ENCODE assay signal across 1 cellular context in the genomic region with DNA sequence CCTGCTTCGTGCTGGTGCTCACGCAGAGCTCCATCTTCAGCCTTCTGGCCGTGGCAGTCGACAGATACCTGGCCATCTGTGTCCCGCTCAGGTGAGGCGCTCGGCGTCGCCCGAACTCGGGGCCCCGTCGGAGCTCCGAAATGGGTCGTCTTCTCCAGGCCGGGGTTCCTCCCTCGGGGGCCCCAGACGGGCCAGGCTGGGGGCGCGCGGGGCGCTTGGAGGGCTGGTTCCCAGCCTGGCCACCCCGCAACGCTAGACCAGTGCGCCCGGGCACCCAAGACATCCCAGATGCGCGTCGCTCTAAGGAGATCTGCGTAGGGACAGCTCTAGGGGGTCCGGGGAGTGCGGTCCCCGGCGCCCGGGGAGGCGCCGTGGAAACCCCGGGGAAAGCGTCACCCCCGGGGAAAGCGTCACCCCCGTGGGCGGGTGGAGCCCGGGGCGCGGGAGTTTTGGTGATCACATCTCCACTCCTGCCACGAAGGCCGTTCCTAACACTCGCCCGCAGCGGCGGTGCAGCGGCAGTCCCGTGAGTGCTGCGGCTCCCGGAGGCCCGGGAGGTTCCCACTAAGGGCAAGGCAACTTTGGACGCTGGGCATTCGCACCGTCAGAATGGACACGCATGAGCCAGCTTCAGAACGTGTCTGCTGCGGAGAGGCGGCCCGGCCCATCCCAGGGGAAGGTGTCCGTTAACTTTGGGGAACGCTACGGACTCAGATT.
TF ChIP-seq lines count a peak whose summit lies in the region.

No MANE protein-coding gene starts in this region.

TF ChIP-seq in HepG2, 621 proteins besides CTCF, POLR2A, EP300 and RAD21 (continued from another document and continues in another):
- TF ChIP-seq, protein P1, sequence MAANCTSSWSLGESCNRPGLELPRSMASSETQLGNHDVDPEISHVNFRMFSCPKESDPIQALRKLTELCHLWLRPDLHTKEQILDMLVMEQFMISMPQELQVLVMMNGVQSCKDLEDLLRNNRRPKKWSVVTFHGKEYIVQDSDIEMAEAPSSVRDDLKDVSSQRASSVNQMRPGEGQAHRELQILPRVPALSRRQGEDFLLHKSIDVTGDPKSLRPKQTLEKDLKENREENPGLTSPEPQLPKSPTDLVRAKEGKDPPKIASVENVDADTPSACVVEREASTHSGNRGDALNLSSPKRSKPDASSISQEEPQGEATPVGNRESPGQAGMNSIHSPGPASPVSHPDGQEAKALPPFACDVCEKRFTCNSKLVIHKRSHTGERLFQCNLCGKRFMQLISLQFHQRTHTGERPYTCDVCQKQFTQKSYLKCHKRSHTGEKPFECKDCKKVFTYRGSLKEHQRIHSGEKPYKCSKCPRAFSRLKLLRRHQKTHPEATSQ (CRISPR knock-in tag; IDR thresholded peaks at IDR 0.05; ENCODE audit: borderline replicate concordance) = no peak
- TF ChIP-seq MAFG (CRISPR knock-in tag; IDR thresholded peaks at IDR 0.05) = no peak
- TF ChIP-seq, protein P2, sequence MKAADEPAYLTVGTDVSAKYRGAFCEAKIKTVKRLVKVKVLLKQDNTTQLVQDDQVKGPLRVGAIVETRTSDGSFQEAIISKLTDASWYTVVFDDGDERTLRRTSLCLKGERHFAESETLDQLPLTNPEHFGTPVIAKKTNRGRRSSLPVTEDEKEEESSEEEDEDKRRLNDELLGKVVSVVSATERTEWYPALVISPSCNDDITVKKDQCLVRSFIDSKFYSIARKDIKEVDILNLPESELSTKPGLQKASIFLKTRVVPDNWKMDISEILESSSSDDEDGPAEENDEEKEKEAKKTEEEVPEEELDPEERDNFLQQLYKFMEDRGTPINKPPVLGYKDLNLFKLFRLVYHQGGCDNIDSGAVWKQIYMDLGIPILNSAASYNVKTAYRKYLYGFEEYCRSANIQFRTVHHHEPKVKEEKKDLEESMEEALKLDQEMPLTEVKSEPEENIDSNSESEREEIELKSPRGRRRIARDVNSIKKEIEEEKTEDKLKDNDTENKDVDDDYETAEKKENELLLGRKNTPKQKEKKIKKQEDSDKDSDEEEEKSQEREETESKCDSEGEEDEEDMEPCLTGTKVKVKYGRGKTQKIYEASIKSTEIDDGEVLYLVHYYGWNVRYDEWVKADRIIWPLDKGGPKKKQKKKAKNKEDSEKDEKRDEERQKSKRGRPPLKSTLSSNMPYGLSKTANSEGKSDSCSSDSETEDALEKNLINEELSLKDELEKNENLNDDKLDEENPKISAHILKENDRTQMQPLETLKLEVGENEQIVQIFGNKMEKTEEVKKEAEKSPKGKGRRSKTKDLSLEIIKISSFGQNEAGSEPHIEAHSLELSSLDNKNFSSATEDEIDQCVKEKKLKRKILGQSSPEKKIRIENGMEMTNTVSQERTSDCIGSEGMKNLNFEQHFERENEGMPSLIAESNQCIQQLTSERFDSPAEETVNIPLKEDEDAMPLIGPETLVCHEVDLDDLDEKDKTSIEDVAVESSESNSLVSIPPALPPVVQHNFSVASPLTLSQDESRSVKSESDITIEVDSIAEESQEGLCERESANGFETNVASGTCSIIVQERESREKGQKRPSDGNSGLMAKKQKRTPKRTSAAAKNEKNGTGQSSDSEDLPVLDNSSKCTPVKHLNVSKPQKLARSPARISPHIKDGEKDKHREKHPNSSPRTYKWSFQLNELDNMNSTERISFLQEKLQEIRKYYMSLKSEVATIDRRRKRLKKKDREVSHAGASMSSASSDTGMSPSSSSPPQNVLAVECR (CRISPR knock-in tag; IDR thresholded peaks at IDR 0.05; ENCODE audit: borderline replicate concordance) = no peak
- no peak for TF ChIP-seq ZNF30 (CRISPR knock-in tag; IDR thresholded peaks at IDR 0.05)
- TF ChIP-seq, protein P3, sequence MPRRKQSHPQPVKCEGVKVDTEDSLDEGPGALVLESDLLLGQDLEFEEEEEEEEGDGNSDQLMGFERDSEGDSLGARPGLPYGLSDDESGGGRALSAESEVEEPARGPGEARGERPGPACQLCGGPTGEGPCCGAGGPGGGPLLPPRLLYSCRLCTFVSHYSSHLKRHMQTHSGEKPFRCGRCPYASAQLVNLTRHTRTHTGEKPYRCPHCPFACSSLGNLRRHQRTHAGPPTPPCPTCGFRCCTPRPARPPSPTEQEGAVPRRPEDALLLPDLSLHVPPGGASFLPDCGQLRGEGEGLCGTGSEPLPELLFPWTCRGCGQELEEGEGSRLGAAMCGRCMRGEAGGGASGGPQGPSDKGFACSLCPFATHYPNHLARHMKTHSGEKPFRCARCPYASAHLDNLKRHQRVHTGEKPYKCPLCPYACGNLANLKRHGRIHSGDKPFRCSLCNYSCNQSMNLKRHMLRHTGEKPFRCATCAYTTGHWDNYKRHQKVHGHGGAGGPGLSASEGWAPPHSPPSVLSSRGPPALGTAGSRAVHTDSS (CRISPR knock-in tag; conservative IDR thresholded peaks at IDR 0.05) = no peak
- TF ChIP-seq, protein P4, sequence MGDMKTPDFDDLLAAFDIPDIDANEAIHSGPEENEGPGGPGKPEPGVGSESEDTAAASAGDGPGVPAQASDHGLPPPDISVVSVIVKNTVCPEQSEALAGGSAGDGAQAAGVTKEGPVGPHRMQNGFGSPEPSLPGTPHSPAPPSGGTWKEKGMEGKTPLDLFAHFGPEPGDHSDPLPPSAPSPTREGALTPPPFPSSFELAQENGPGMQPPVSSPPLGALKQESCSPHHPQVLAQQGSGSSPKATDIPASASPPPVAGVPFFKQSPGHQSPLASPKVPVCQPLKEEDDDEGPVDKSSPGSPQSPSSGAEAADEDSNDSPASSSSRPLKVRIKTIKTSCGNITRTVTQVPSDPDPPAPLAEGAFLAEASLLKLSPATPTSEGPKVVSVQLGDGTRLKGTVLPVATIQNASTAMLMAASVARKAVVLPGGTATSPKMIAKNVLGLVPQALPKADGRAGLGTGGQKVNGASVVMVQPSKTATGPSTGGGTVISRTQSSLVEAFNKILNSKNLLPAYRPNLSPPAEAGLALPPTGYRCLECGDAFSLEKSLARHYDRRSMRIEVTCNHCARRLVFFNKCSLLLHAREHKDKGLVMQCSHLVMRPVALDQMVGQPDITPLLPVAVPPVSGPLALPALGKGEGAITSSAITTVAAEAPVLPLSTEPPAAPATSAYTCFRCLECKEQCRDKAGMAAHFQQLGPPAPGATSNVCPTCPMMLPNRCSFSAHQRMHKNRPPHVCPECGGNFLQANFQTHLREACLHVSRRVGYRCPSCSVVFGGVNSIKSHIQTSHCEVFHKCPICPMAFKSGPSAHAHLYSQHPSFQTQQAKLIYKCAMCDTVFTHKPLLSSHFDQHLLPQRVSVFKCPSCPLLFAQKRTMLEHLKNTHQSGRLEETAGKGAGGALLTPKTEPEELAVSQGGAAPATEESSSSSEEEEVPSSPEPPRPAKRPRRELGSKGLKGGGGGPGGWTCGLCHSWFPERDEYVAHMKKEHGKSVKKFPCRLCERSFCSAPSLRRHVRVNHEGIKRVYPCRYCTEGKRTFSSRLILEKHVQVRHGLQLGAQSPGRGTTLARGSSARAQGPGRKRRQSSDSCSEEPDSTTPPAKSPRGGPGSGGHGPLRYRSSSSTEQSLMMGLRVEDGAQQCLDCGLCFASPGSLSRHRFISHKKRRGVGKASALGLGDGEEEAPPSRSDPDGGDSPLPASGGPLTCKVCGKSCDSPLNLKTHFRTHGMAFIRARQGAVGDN (CRISPR knock-in tag; IDR thresholded peaks at IDR 0.05) = peak; percentile 83; the same call in 1 of the 2 replicates
- no peak for TF ChIP-seq WIZ (CRISPR knock-in tag; IDR thresholded peaks at IDR 0.05)
- TF ChIP-seq ZNF432 (CRISPR knock-in tag; IDR thresholded peaks at IDR 0.05; ENCODE audit: borderline replicate concordance) = no peak
- peak; percentile 8; the same call in 1 of the 2 replicates for TF ChIP-seq ARHGAP35 (CRISPR knock-in tag; IDR thresholded peaks at IDR 0.05; ENCODE audit: borderline replicate concordance)
- TF ChIP-seq ZNF703 (CRISPR knock-in tag; IDR thresholded peaks at IDR 0.05; ENCODE audit: borderline replicate concordance) = 0 out of 2 replicates have a peak, but pooled peaks have one; percentile 29
- TF ChIP-seq, protein P5, sequence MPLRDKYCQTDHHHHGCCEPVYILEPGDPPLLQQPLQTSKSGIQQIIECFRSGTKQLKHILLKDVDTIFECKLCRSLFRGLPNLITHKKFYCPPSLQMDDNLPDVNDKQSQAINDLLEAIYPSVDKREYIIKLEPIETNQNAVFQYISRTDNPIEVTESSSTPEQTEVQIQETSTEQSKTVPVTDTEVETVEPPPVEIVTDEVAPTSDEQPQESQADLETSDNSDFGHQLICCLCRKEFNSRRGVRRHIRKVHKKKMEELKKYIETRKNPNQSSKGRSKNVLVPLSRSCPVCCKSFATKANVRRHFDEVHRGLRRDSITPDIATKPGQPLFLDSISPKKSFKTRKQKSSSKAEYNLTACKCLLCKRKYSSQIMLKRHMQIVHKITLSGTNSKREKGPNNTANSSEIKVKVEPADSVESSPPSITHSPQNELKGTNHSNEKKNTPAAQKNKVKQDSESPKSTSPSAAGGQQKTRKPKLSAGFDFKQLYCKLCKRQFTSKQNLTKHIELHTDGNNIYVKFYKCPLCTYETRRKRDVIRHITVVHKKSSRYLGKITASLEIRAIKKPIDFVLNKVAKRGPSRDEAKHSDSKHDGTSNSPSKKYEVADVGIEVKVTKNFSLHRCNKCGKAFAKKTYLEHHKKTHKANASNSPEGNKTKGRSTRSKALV (CRISPR knock-in tag; IDR thresholded peaks at IDR 0.05) = peak; percentile 63; the same call in 1 of the 2 replicates
- TF ChIP-seq, protein P6, sequence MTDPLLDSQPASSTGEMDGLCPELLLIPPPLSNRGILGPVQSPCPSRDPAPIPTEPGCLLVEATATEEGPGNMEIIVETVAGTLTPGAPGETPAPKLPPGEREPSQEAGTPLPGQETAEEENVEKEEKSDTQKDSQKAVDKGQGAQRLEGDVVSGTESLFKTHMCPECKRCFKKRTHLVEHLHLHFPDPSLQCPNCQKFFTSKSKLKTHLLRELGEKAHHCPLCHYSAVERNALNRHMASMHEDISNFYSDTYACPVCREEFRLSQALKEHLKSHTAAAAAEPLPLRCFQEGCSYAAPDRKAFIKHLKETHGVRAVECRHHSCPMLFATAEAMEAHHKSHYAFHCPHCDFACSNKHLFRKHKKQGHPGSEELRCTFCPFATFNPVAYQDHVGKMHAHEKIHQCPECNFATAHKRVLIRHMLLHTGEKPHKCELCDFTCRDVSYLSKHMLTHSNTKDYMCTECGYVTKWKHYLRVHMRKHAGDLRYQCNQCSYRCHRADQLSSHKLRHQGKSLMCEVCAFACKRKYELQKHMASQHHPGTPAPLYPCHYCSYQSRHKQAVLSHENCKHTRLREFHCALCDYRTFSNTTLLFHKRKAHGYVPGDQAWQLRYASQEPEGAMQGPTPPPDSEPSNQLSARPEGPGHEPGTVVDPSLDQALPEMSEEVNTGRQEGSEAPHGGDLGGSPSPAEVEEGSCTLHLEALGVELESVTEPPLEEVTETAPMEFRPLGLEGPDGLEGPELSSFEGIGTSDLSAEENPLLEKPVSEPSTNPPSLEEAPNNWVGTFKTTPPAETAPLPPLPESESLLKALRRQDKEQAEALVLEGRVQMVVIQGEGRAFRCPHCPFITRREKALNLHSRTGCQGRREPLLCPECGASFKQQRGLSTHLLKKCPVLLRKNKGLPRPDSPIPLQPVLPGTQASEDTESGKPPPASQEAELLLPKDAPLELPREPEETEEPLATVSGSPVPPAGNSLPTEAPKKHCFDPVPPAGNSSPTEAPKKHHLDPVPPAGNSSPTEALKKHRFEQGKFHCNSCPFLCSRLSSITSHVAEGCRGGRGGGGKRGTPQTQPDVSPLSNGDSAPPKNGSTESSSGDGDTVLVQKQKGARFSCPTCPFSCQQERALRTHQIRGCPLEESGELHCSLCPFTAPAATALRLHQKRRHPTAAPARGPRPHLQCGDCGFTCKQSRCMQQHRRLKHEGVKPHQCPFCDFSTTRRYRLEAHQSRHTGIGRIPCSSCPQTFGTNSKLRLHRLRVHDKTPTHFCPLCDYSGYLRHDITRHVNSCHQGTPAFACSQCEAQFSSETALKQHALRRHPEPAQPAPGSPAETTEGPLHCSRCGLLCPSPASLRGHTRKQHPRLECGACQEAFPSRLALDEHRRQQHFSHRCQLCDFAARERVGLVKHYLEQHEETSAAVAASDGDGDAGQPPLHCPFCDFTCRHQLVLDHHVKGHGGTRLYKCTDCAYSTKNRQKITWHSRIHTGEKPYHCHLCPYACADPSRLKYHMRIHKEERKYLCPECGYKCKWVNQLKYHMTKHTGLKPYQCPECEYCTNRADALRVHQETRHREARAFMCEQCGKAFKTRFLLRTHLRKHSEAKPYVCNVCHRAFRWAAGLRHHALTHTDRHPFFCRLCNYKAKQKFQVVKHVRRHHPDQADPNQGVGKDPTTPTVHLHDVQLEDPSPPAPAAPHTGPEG (CRISPR knock-in tag; IDR thresholded peaks at IDR 0.05) = no peak
- TF ChIP-seq, protein P7, sequence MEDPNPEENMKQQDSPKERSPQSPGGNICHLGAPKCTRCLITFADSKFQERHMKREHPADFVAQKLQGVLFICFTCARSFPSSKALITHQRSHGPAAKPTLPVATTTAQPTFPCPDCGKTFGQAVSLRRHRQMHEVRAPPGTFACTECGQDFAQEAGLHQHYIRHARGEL (CRISPR knock-in tag; IDR thresholded peaks at IDR 0.05) = no peak
- no peak for TF ChIP-seq ATAD3A (CRISPR knock-in tag; IDR thresholded peaks at IDR 0.05)
- 0 out of 2 replicates have a peak, but pooled peaks have one; percentile 16 for TF ChIP-seq HDAC1 (CRISPR knock-in tag; IDR thresholded peaks at IDR 0.05)
- peak; percentile 27; the same call in 1 of the 2 replicates for TF ChIP-seq RXRA (CRISPR knock-in tag; IDR thresholded peaks at IDR 0.05)
- TF ChIP-seq ZNF441 (CRISPR knock-in tag; IDR thresholded peaks at IDR 0.05; ENCODE audit: borderline replicate concordance) = 0 out of 2 replicates have a peak, but pooled peaks have one; percentile 25
- TF ChIP-seq, protein P8, sequence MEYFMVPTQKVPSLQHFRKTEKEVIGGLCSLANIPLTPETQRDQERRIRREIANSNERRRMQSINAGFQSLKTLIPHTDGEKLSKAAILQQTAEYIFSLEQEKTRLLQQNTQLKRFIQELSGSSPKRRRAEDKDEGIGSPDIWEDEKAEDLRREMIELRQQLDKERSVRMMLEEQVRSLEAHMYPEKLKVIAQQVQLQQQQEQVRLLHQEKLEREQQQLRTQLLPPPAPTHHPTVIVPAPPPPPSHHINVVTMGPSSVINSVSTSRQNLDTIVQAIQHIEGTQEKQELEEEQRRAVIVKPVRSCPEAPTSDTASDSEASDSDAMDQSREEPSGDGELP (IDR thresholded peaks at IDR 0.05; ENCODE audit: borderline replicate concordance, low read depth) = no peak
- TF ChIP-seq PAWR (CRISPR knock-in tag; IDR thresholded peaks at IDR 0.05; ENCODE audit: borderline replicate concordance) = no peak
- TF ChIP-seq KDM6A (CRISPR knock-in tag; IDR thresholded peaks at IDR 0.05; ENCODE audit: low read depth) = no peak
- 0 out of 2 replicates have a peak, but pooled peaks have one; percentile 1 for TF ChIP-seq ZNF616 (CRISPR knock-in tag; IDR thresholded peaks at IDR 0.05; ENCODE audit: low read depth)
- TF ChIP-seq, protein P9, sequence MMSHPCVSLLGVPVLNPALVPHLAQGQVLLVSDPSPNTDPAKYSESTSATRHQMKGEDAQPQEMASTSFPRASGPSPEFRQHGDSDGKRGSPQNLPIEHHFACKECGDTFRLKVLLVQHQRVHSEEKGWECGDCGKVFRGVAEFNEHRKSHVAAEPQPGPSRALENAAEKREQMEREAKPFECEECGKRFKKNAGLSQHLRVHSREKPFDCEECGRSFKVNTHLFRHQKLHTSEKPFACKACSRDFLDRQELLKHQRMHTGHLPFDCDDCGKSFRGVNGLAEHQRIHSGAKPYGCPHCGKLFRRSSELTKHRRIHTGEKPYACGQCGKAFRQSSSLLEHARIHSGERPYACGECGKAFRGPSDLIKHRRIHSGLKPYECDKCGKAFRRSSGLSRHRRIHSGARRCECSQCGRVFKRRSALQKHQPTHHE (CRISPR knock-in tag; IDR thresholded peaks at IDR 0.05; ENCODE audit: borderline replicate concordance) = 0 out of 2 replicates have a peak, but pooled peaks have one; percentile 66
- TF ChIP-seq HDAC6 (IDR thresholded peaks at IDR 0.05; ENCODE audit: low read depth, low read length) = no peak
- TF ChIP-seq ZBTB3 (CRISPR knock-in tag; IDR thresholded peaks at IDR 0.05; ENCODE audit: borderline replicate concordance, low read depth) = no peak
- no peak for TF ChIP-seq ETV6 (CRISPR knock-in tag; conservative IDR thresholded peaks at IDR 0.05)
- 0 out of 2 replicates have a peak, but pooled peaks have one; percentile 1 for TF ChIP-seq BORCS8-MEF2B (CRISPR knock-in tag; IDR thresholded peaks at IDR 0.05)
- TF ChIP-seq ZNF607 (CRISPR knock-in tag; IDR thresholded peaks at IDR 0.05; ENCODE audit: borderline replicate concordance) = no peak
- 0 out of 2 replicates have a peak, but pooled peaks have one; percentile 3 for TF ChIP-seq PAX8 (CRISPR knock-in tag; IDR thresholded peaks at IDR 0.05; ENCODE audit: borderline replicate concordance)
